ENCODE assay signal across 8 cellular contexts in the genomic region with DNA sequence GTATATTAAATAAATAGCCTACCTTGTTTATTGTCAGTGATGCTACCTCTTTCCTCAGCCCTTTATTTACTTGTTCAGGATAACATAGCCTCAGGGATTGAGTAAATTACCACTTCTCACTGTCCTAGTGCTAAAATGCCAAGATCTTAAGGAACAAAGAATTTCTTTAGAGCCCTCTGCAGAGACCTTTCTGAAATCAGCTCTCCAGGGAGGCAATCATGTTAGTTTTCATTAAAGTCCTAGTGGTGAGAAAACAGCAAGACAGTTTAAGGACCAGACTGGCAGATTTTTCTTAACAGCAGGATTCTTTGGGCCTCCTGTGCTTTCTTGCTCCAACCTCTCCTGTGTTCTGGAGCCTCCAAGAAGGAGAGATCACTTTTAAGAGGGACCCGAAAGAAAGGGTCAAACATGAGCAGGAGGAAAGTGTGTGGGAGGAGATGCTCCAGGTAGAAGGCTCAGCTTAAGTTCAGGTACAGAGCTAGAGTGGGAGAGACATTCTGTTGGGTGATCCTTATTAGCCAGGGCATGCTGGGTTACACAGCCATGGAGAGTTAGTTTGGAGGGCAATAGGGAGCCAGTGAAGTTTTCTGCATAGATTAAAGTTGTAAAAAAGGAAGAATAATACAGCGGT. TPM values are rescaled to one million over a fixed set of nuclear protein-coding genes. Genes with fewer than 3 reads are reported as not detected.
DNase-seq lines count a peak whose midpoint lies in the region; ATAC-seq, FAIRE-seq and TF ChIP-seq lines count a peak whose summit lies in the region.

No MANE protein-coding gene starts in this region.

- H3K18ac ChIP-seq in IMR-90 (ENCODE audit: low read depth, low read length) (no peak overlapping the region), neuronal stem cell (ENCODE audit: low read length) (no peak overlapping the region)

- H3K14ac ChIP-seq in IMR-90 (replicated peaks; ENCODE audit: low read depth, low read length) (no peak overlapping the region), neuronal stem cell (ENCODE audit: low read length) (no peak overlapping the region)

- H3K4me1 ChIP-seq in IMR-90 (ENCODE audit: control insufficient read depth, insufficient read depth, low read length) (peaks cover 7% of the 10 kb centered on the region), neuronal stem cell (ENCODE audit: control insufficient read depth in 2 of 2, insufficient read depth in 1 of 2, low read depth in 1 of 2, low read length in 2 of 2) (peaks cover 6 to 14% of the 10 kb centered on the region in 2 donors), foreskin keratinocyte (no peaks in the 10 kb centered on the region), HepG2 (ENCODE audit: insufficient read depth, low read length) (peaks cover 28% of the 10 kb centered on the region)
- H3K4me1 ChIP-seq in CD8-positive, alpha-beta memory T cell (ENCODE audit: insufficient read depth, low read length), result no peaks in the 10 kb centered on the region

- no peaks in the 10 kb centered on the region for H3K36me3 ChIP-seq in IMR-90 (ENCODE audit: control insufficient read depth, insufficient read depth, low read length)
- no peaks in the 10 kb centered on the region for H3K36me3 ChIP-seq in neuronal stem cell (replicated peaks in 1 of 2; ENCODE audit: control insufficient read depth in 2 of 2, insufficient read depth in 2 of 2, low read length in 2 of 2)
- no peaks in the 10 kb centered on the region for H3K36me3 ChIP-seq in CD8-positive, alpha-beta memory T cell (ENCODE audit: insufficient read depth, low read length)
- H3K36me3 ChIP-seq in HepG2 (replicated peaks in 1 of 2; ENCODE audit: control insufficient read depth in 1 of 2, insufficient read depth in 2 of 2, low read length in 2 of 2), result no peaks in the 10 kb centered on the region

- BruUV-seq in IMR-90 (replicated peaks; lab: Mats Ljungman, UMichigan) (no TSS peak), HepG2 (replicated peaks; lab: Mats Ljungman, UMichigan) (no TSS peak)

- no peak overlapping the region for H3K27ac Mint-ChIP-seq in CD8-positive, alpha-beta memory T cell

- ATAC-seq in IMR-90 (ENCODE audit: low read depth) (no peak), foreskin keratinocyte (no peak), HepG2 (no peak)

- H2BK5ac ChIP-seq in IMR-90 (ENCODE audit: low read depth, low read length, poor library complexity, severe bottlenecking), result no peak overlapping the region
- H2BK5ac ChIP-seq in neuronal stem cell (ENCODE audit: low read length), result no peak overlapping the region

- peaks cover 1 to 6% (median 5%) of the 10 kb centered on the region in 3 donors for H3K4me1 Mint-ChIP-seq in CD8-positive, alpha-beta memory T cell

- dilution Hi-C loops in IMR-90 (cut with HindIII; ENCODE audit: low sequenced_read_pairs, unreplicated experiment), result no loop called here

- H3K79me1 ChIP-seq in IMR-90 (ENCODE audit: low read depth in 1 of 2, low read length in 2 of 2), result no peaks in the 10 kb centered on the region
- no peaks in the 10 kb centered on the region for H3K79me1 ChIP-seq in neuronal stem cell (ENCODE audit: low read depth, low read length)

- peaks cover 0 to 14% (median 3%) of the 10 kb centered on the region in 5 donors for H3K9me3 Mint-ChIP-seq in CD8-positive, alpha-beta memory T cell

- peak overlapping the region; percentile 62; the same call in 1 of the 2 replicates for H2AK5ac ChIP-seq in IMR-90 (ENCODE audit: low read depth, low read length)
- H2AK5ac ChIP-seq in neuronal stem cell (ENCODE audit: low read depth, low read length), result no peak overlapping the region

- 0 out of 2 replicates have a peak overlapping the region, but pooled peaks have one; percentile 10 for H4K91ac ChIP-seq in IMR-90 (ENCODE audit: insufficient read depth, low read depth, low read length)
- H4K91ac ChIP-seq in neuronal stem cell (ENCODE audit: low read depth, low read length, poor library complexity), result no peak overlapping the region

- TF ChIP-seq EP300 in HepG2 (IDR thresholded peaks at IDR 0.05; ENCODE audit: low read depth in 2 of 2, low read length in 2 of 2), result no peak
- TF ChIP-seq EP300 in HepG2 (CRISPR knock-in tag; IDR thresholded peaks at IDR 0.05; ENCODE audit: borderline replicate concordance), result no peak

- peak; percentile 32 for DNase-seq in EH (ENCODE audit: low read depth)
- peak; percentile 16 for DNase-seq in IMR-90
- DNase-seq in choroid plexus epithelial cell (ENCODE audit: low read depth), result peak; percentile 58
- DNase-seq in neuronal stem cell (ENCODE audit: low spot score), result no peak
- no peak for DNase-seq in CD8-positive, alpha-beta memory T cell
- no peak for DNase-seq in NCI-H748 treated with DMSO at 0.1 percent for 48 hours (lab: John Stamatoyannopoulos, UW)
- no peak for DNase-seq in foreskin keratinocyte
- DNase-seq in HepG2 (ENCODE audit: low spot score), result no peak

- H3K27me3 ChIP-seq in IMR-90 (ENCODE audit: control insufficient read depth, insufficient read depth, low read length) (peaks cover 9% of the 10 kb centered on the region; the same call in 1 of the 2 replicates), neuronal stem cell (ENCODE audit: control insufficient read depth in 3 of 3, insufficient read depth in 3 of 3, low read depth in 1 of 3, low read length in 3 of 3) (peaks cover 2 to 26% (median 16%) of the 10 kb centered on the region in 3 experiments), foreskin keratinocyte (peaks cover 61% of the 10 kb centered on the region), HepG2 (ENCODE audit: control insufficient read depth in 1 of 2, insufficient read depth in 2 of 2, low read length in 2 of 2) (peaks cover 2 to 18% of the 10 kb centered on the region in 2 experiments; a peak in 2 of 5 replicates)
- no peaks in the 10 kb centered on the region for H3K27me3 ChIP-seq in CD8-positive, alpha-beta memory T cell (ENCODE audit: insufficient read depth, low read length, poor library complexity, severe bottlenecking)

- H2BK15ac ChIP-seq in IMR-90 (ENCODE audit: low read depth, low read length) (0 out of 3 replicates have a peak overlapping the region, but pooled peaks have one; percentile 16), neuronal stem cell (ENCODE audit: low read length) (no peak overlapping the region)

- H2AFZ ChIP-seq in IMR-90 (replicated peaks; ENCODE audit: low read length, poor library complexity) (no peak overlapping the region), neuronal stem cell (ENCODE audit: low read length) (peak overlapping the region; percentile 9), HepG2 (ENCODE audit: low read length) (no peak overlapping the region)

- H2AK9ac ChIP-seq in IMR-90 (replicated peaks; ENCODE audit: low read depth, low read length, poor library complexity), result no peak overlapping the region

- H4K20me1 ChIP-seq in IMR-90 (ENCODE audit: insufficient read depth, low read length) (no peaks in the 10 kb centered on the region), HepG2 (ENCODE audit: insufficient read depth, low read length) (no peaks in the 10 kb centered on the region)

- intact Hi-C loops in IMR-90 (cut with micrococcal nuclease), result loop anchor here (10.0 kb wide), 2 partner anchors 212 to 322 kb away; no protein-coding TSS in a partner anchor
- intact Hi-C loops in HepG2 (cut with micrococcal nuclease; ENCODE audit: unreplicated experiment), result no loop called here

- H3K9me3 ChIP-seq in IMR-90 (ENCODE audit: control insufficient read depth, insufficient read depth, low read length), result no peaks in the 10 kb centered on the region
- H3K9me3 ChIP-seq in neuronal stem cell (replicated peaks in 1 of 2; ENCODE audit: control insufficient read depth in 2 of 2, insufficient read depth in 1 of 2, low read depth in 1 of 2, low read length in 2 of 2), result no peaks in the 10 kb centered on the region
- H3K9me3 ChIP-seq in CD8-positive, alpha-beta memory T cell (ENCODE audit: low read length), result no peaks in the 10 kb centered on the region
- no peaks in the 10 kb centered on the region for H3K9me3 ChIP-seq in HepG2 (ENCODE audit: low read length)

- H4K8ac ChIP-seq in IMR-90 (ENCODE audit: low read depth in 2 of 2, low read length in 2 of 2) (no peak overlapping the region), neuronal stem cell (ENCODE audit: low read depth, low read length) (no peak overlapping the region)

- H3K4me3 Mint-ChIP-seq in CD8-positive, alpha-beta memory T cell, result peak overlapping the region in 2 of 7 donors; percentile 19 to 20

- H3K56ac ChIP-seq in IMR-90 (ENCODE audit: extremely low read depth, insufficient read depth, low read length), result no peak overlapping the region

- H3K23ac ChIP-seq in IMR-90 (ENCODE audit: low read depth, low read length) (0 out of 2 replicates have a peak overlapping the region, but pooled peaks have one; percentile 2), neuronal stem cell (ENCODE audit: low read depth, low read length, poor library complexity) (no peak overlapping the region)

- no peak for TF ChIP-seq POLR2A in IMR-90 (IDR thresholded peaks at IDR 0.05; ENCODE audit: low read depth, low read length)
- TF ChIP-seq POLR2A in HepG2 (IDR thresholded peaks at IDR 0.05; ENCODE audit: insufficient read depth in 1 of 2, low read depth in 2 of 2, low read length in 2 of 2), result no peak

- H3K4me3 ChIP-seq in IMR-90 (ENCODE audit: insufficient read depth, low read depth, low read length) (no peak overlapping the region), choroid plexus epithelial cell (ENCODE audit: low read depth, low read length) (no peak overlapping the region), neuronal stem cell (ENCODE audit: low read length in 2 of 2) (no peak overlapping the region), HepG2 (replicated peaks in 1 of 3; ENCODE audit: insufficient read depth in 1 of 3, low read depth in 2 of 3, low read length in 3 of 3) (no peak overlapping the region)
- H3K4me3 ChIP-seq in CD8-positive, alpha-beta memory T cell (ENCODE audit: low read length), result no peak overlapping the region

- peaks cover 0 to 1% (median 0%) of the 10 kb centered on the region in 3 donors for H3K36me3 Mint-ChIP-seq in CD8-positive, alpha-beta memory T cell

- H3K27me3 Mint-ChIP-seq in CD8-positive, alpha-beta memory T cell, result peaks cover 35 to 63% of the 10 kb centered on the region in 2 donors

- in situ Hi-C loops in IMR-90 (cut with MboI; ENCODE audit: low sequenced_read_pairs) (no loop called here), HepG2 (cut with HindIII; ENCODE audit: extremely low pct_ligation_motif_present, low pct_unique_long_range_greater_than_20kb) (no loop called here)

- H4K5ac ChIP-seq in IMR-90 (ENCODE audit: low read depth, low read length), result no peak overlapping the region

- POLR2A ChIA-PET in IMR-90 (lab: Charles Lee; ENCODE audit: unreplicated experiment) (no interaction called here), HepG2 (lab: Yijun Ruan, JAX) (no interaction called here)
- POLR2A ChIA-PET in CD8-positive, alpha-beta memory T cell (lab: Charles Lee), result no interaction called here

- WGBS in IMR-90 (ENCODE audit: extremely low coverage in 2 of 2, insufficient read length in 1 of 2), 2 experiments, result no CpG with 5 or more reads among the region's 2 CpGs
- no CpG with 5 or more reads among the region's 2 CpGs for WGBS in neuronal stem cell (ENCODE audit: extremely low coverage in 2 of 2, insufficient read length in 2 of 2, insufficient replicate concordance in 1 of 2), 2 donors
- WGBS in HepG2 (ENCODE audit: low lambda C conversion rate), result 65% methylated on average over 2 of the region's 2 CpGs

- H3K9ac ChIP-seq in IMR-90 (ENCODE audit: low read depth, low read length) (no peak overlapping the region), neuronal stem cell (ENCODE audit: low read depth, low read length, poor library complexity) (no peak overlapping the region), HepG2 (ENCODE audit: insufficient read depth, low read depth, low read length) (no peak overlapping the region)

- H2BK120ac ChIP-seq in IMR-90 (ENCODE audit: low read depth, low read length) (peak overlapping the region; percentile 39; the same call in 1 of the 2 replicates), neuronal stem cell (ENCODE audit: low read depth, low read length) (no peak overlapping the region)

- CTCF ChIA-PET in IMR-90 (lab: Yijun Ruan, JAX) (interaction anchor here (0.7 kb wide), 1 partner anchor 15 kb away, joined by 3 read pairs; no protein-coding TSS in a partner anchor), HepG2 (lab: Yijun Ruan, JAX; ENCODE audit: low intra/inter-chr PET ratio, low total read pairs) (no interaction called here)
- CTCF ChIA-PET in CD8-positive, alpha-beta memory T cell (lab: Charles Lee), result no interaction called here

- H3K9me1 ChIP-seq in IMR-90 (ENCODE audit: insufficient read depth, low read length), result peaks cover 14% of the 10 kb centered on the region

- TF ChIP-seq CTCF in IMR-90 (conservative IDR thresholded peaks at IDR 0.05; ENCODE audit: low read depth, low read length) (0 out of 2 replicates have a peak, but pooled peaks have one; percentile 11), choroid plexus epithelial cell (conservative IDR thresholded peaks at IDR 0.05; ENCODE audit: low read depth, low read length) (peak; percentile 45), foreskin keratinocyte (conservative IDR thresholded peaks at IDR 0.05) (no peak), HepG2 (CRISPR knock-in tag; IDR thresholded peaks at IDR 0.05) (no peak)

- H3K4me2 ChIP-seq in IMR-90 (ENCODE audit: low read depth, low read length) (no peak overlapping the region), neuronal stem cell (ENCODE audit: insufficient read depth, low read length, poor library complexity, severe bottlenecking) (no peak overlapping the region), HepG2 (ENCODE audit: low read depth, low read length) (no peak overlapping the region)

- no peak overlapping the region for H2BK12ac ChIP-seq in neuronal stem cell (ENCODE audit: low read length)

- no peaks in the 10 kb centered on the region for H3K79me2 ChIP-seq in HepG2 (ENCODE audit: insufficient read depth, low read length)

- no peak for FAIRE-seq in HepG2 (lab: Jason Lieb, UNC)

- H3K27ac ChIP-seq in IMR-90 (ENCODE audit: insufficient read depth, low read length) (no peak overlapping the region), neuronal stem cell (replicated peaks; ENCODE audit: low read length) (no peak overlapping the region), foreskin keratinocyte (no peak overlapping the region), HepG2 (ENCODE audit: extremely low read length, insufficient read depth, low read length) (no peak overlapping the region)
- H3K27ac ChIP-seq in CD8-positive, alpha-beta memory T cell (ENCODE audit: low read depth, low read length), result no peak overlapping the region

- H3K4ac ChIP-seq in IMR-90 (ENCODE audit: low read depth, low read length) (no peak overlapping the region), neuronal stem cell (ENCODE audit: low read length) (no peak overlapping the region)

- no peak for TF ChIP-seq RAD21 in IMR-90 (IDR thresholded peaks at IDR 0.05; ENCODE audit: low read length)
- TF ChIP-seq RAD21 in HepG2 (CRISPR knock-in tag; IDR thresholded peaks at IDR 0.05), result no peak

- H2BK20ac ChIP-seq in IMR-90 (ENCODE audit: low read depth, low read length), result no peak overlapping the region; the same call in 1 of the 2 replicates

RNA-seq across cellular contexts. Expression of gene PLCE1, which starts 1.2 kb away (rescaled TPM):
- total RNA-seq in IMR-90 (2012; rRNA removed) (3.9 and 4.5 TPM in 2 replicates), foreskin keratinocyte (0.07 and 0.11 TPM in 2 replicates), HepG2 (2016; rRNA removed; fragmentation: Illumina TruSeq; extraction: Trizol) (0.04 and 0.06 TPM in 2 replicates)
- polyA plus RNA-seq in IMR-90 (2012; rRNA removed) (2.2 TPM in 2 replicates), foreskin keratinocyte (0.01 and 0.02 TPM in 2 replicates), HepG2 (2011; rRNA removed) (0.01 TPM in 1 of 2 replicates, not detected in the other)
- 0.76 and 0.87 TPM in 2 replicates for polyA plus RNA-seq in IMR-90 (2012; cell fraction: cytosol; rRNA removed)
- polyA plus RNA-seq in IMR-90 (2012; cell fraction: nucleus; rRNA removed; ENCODE audit: low replicate concordance), result 0.97 and 3.2 TPM in 2 replicates
- 1.4 TPM for polyA plus RNA-seq in neuronal stem cell (2013, experiment 1 of 2)
- polyA plus RNA-seq in neuronal stem cell (2013, experiment 2 of 2), result 1.3 TPM
- total RNA-seq in CD8-positive, alpha-beta memory T cell, result not detected
- polyA plus RNA-seq in CD8-positive, alpha-beta memory T cell, result 0.14 TPM
- under 0.01 TPM in 1 of 2 replicates, not detected in the other for total RNA-seq in HepG2 (2016; cell fraction: cytosol; rRNA removed; fragmentation: Illumina TruSeq; extraction: Trizol; ENCODE audit: low read depth)
- total RNA-seq in HepG2 (2016; cell fraction: insoluble cytoplasmic fraction; rRNA removed; fragmentation: Illumina TruSeq; extraction: Trizol), result 0.04 and 0.06 TPM in 2 replicates
- total RNA-seq in HepG2 (2016; cell fraction: membrane; rRNA removed; fragmentation: Illumina TruSeq; extraction: Trizol), result 0.03 and 0.07 TPM in 2 replicates
- 0.06 and 0.09 TPM in 2 replicates for total RNA-seq in HepG2 (2016; cell fraction: nucleus; rRNA removed; fragmentation: Illumina TruSeq; extraction: Trizol)
- polyA plus RNA-seq in HepG2 (2011; cell fraction: cytosol; rRNA removed), result 0.01 TPM in 1 of 2 replicates, not detected in the other
- polyA plus RNA-seq in HepG2 (2011; cell fraction: nucleus; rRNA removed), result not detected in 2 replicates
- 0.15 and 0.29 TPM in 2 replicates for polyA plus RNA-seq in HepG2 (2012)
- polyA plus RNA-seq in HepG2 (2016; cell fraction: cytosol; fragmentation: Illumina TruSeq; extraction: Trizol; ENCODE audit: low read depth), result not detected in 2 replicates
- polyA plus RNA-seq in HepG2 (2016; cell fraction: insoluble cytoplasmic fraction; fragmentation: Illumina TruSeq; extraction: Trizol; ENCODE audit: low read depth), result 0.05 TPM in 1 of 2 replicates, not detected in the other
- not detected in 2 replicates for polyA plus RNA-seq in HepG2 (2016; cell fraction: membrane; fragmentation: Illumina TruSeq; extraction: Trizol; ENCODE audit: low read depth)
- 0.04 and 0.13 TPM in 2 replicates for polyA plus RNA-seq in HepG2 (2016; cell fraction: nucleus; fragmentation: Illumina TruSeq; extraction: Trizol; ENCODE audit: insufficient read depth, low read depth)
- polyA minus RNA-seq in HepG2 (2011; rRNA and poly(A)+ RNA removed; ENCODE audit: low replicate concordance), result 0.06 and 0.87 TPM in 2 replicates
- polyA minus RNA-seq in HepG2 (2011; cell fraction: cytosol; rRNA and poly(A)+ RNA removed), result not detected in 2 replicates
- polyA minus RNA-seq in HepG2 (2011; cell fraction: nucleus; rRNA and poly(A)+ RNA removed), result under 0.01 and 0.12 TPM in 2 replicates

Comparison
In these comparisons a context has a peak if more than half of its experiments do, and no peak if none do; other contexts are left out.
1. DNase-seq: peak in EH (single experiment), IMR-90 (single experiment) and choroid plexus epithelial cell (single experiment); none in neuronal stem cell (single experiment), CD8-positive, alpha-beta memory T cell (0 of 5), NCI-H748 treated with DMSO at 0.1 percent for 48 hours (single experiment), foreskin keratinocyte (0 of 2) and HepG2 (single experiment).
2. CTCF ChIP-seq: peak in IMR-90 (single experiment) and choroid plexus epithelial cell (single experiment); none in foreskin keratinocyte (single experiment) and HepG2 (single experiment).